30 cellular contexts compared by ENCODE assay signal in genomic region chr7:96161897-96162296, GRCh38.
"Had no signal": no experiment of that assay in that cellular context is flagged by ENCODE, and none has a peak within 500 bp of the region (broad histone marks: within the 10 kb centered on the region; RNA-seq: fewer than 3 reads in every experiment).

No MANE protein-coding gene starts in this region.

- H3K27me3 ChIP-seq: ascending aorta had no signal

- FAIRE-seq: TTC549 had no signal

- H3K4me3 ChIP-seq: ascending aorta had no signal

- H3K4me1 ChIP-seq: ascending aorta had no signal

- DNase-seq: activated CD4-positive, alpha-beta memory T cell treated with anti-CD3 and anti-CD28 coated beads, Interleukin-2, amount 10 ng/mL, durations not matched to agents 7 days and 5 days; activated CD4-positive, alpha-beta T cell treated with anti-CD3 and anti-CD28 coated beads for 1 hour; activated CD4-positive, alpha-beta T cell treated with anti-CD3 and anti-CD28 coated beads for 36 hours; activated CD4-positive, alpha-beta T cell treated with anti-CD3 and anti-CD28 coated beads for 48 hours; activated CD4-positive, alpha-beta T cell treated with anti-CD3 and anti-CD28 coated beads, Interleukin-2, amount 10 ng/mL, durations not matched to agents 7 days and 5 days; activated CD4-positive, alpha-beta T cell treated with anti-CD3 and anti-CD28 coated beads, Interleukin-2, amount 50 U/mL, for 48 hours; activated CD4-positive, CD25-positive, alpha-beta regulatory T cell; activated CD8-positive, alpha-beta memory T cell treated with anti-CD3 and anti-CD28 coated beads for 24 hours; activated CD8-positive, alpha-beta memory T cell treated with anti-CD3 and anti-CD28 coated beads, Interleukin-2, amount 10 ng/mL, durations not matched to agents 7 days and 5 days; activated CD8-positive, alpha-beta memory T cell treated with anti-CD3 and anti-CD28 coated beads, Interleukin-2, amount 50 U/mL, for 48 hours; activated CD8-positive, alpha-beta T cell treated with anti-CD3 and anti-CD28 coated beads, Interleukin-2, amount 10 ng/mL, durations not matched to agents 7 days and 5 days; activated effector memory CD4-positive, alpha-beta T cell treated with Interleukin-2 at 50 U/mL for 16 hours; activated gamma-delta T cell; activated naive CD4-positive, alpha-beta T cell treated with anti-CD3 and anti-CD28 coated beads, Interleukin-2, amount 10 ng/mL, durations not matched to agents 7 days and 5 days; activated naive CD4-positive, alpha-beta T cell treated with Interleukin-2 at 50 U/mL for 16 hours; activated naive CD8-positive, alpha-beta T cell treated with anti-CD3 and anti-CD28 coated beads, Interleukin-2, amount 10 ng/mL, durations not matched to agents 7 days and 5 days; activated naive CD8-positive, alpha-beta T cell treated with anti-CD3 and anti-CD28 coated beads, Interleukin-2, amount 50 U/mL, for 24 hours; activated T-cell treated with anti-CD3 and anti-CD28 coated beads, Interleukin-2, amount 50 U/mL, for 24 hours; activated T-cell treated with anti-CD3 and anti-CD28 coated beads, Interleukin-2, amount 50 U/mL, for 48 hours; amygdala; anterior cingulate cortex; central memory CD4-positive, alpha-beta T cell; T-helper 1 cell; T-helper 2 cell; T-helper 9 cell; WERI-Rb-1 had no signal

- H3K27ac ChIP-seq: ascending aorta, WERI-Rb-1 had no signal

- ATAC-seq: activated CD4-positive, alpha-beta T cell treated with anti-CD3 and anti-CD28 coated beads for 36 hours; activated CD4-positive, CD25-positive, alpha-beta regulatory T cell treated with anti-CD3 and anti-CD28 coated beads, Interleukin-2, amount 50 U/mL, for 24 hours; activated CD8-positive, alpha-beta memory T cell treated with anti-CD3 and anti-CD28 coated beads, Interleukin-2, amount 10 ng/mL, durations not matched to agents 7 days and 5 days; activated CD8-positive, alpha-beta T cell treated with anti-CD3 and anti-CD28 coated beads, Interleukin-2, amount 10 ng/mL, durations not matched to agents 7 days and 5 days; activated naive CD8-positive, alpha-beta T cell treated with anti-CD3 and anti-CD28 coated beads, Interleukin-2, amount 50 U/mL, for 24 hours; WTC11 had no signal
